Comparison of ENCODE assay signal across 1 cellular context in the genomic region with DNA sequence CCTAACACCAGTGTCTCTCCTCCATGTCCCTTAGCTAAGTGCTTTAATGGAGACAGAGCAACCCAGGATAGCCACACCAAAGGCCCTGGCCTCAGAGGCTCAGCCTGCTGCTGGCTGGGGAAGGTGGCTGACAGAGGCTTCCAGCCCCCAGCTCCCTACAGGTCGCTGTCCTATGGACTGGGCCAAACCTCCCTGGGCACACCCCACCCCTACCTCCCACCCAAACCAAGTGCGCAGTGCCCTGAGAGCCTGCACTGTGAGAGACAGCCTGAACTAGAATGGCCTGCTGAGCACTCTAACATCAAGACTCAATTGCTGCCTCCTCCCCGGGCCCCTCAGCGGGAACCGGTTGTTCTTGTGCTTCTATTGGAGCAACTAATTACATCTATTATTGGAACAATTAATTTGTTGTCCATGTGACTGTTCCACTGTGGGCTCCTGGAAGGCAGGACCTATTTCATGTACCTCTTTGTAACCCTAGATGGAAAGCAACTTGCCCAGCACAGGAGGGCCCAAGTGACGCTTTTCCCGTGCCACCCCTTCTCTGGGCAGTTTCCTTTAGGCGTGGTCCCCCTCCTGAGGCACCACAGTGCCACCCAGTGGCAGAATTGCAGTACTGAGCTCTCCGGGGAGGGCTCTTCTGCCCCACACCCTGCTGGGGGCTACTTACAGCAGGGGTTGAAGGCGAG.
TF ChIP-seq lines count a peak whose summit lies in the region.

No MANE protein-coding gene starts in this region.

TF ChIP-seq in HepG2, 621 proteins besides CTCF, POLR2A, EP300 and RAD21 (continued from another document and continues in another):
- TF ChIP-seq TP53 (CRISPR knock-in tag; conservative IDR thresholded peaks at IDR 0.05) (no peak), NR2F6 (IDR thresholded peaks at IDR 0.05) (no peak), NR2F6 (CRISPR knock-in tag; IDR thresholded peaks at IDR 0.05) (no peak), SRSF1 (optimal IDR thresholded peaks at IDR 0.05; ENCODE audit: low read depth, low read length) (no peak), SMARCC2 (IDR thresholded peaks at IDR 0.05) (no peak), ZNF703 (CRISPR knock-in tag; IDR thresholded peaks at IDR 0.05; ENCODE audit: borderline replicate concordance) (no peak), REXO4 (CRISPR knock-in tag; IDR thresholded peaks at IDR 0.05; ENCODE audit: borderline replicate concordance) (no peak), ZSCAN30 (CRISPR knock-in tag; IDR thresholded peaks at IDR 0.05) (no peak), TRIM24 (CRISPR knock-in tag; IDR thresholded peaks at IDR 0.05) (no peak), ADNP (CRISPR knock-in tag; IDR thresholded peaks at IDR 0.05) (no peak), ZNF383 (CRISPR knock-in tag; IDR thresholded peaks at IDR 0.05; ENCODE audit: borderline replicate concordance) (no peak), NR3C1 (CRISPR knock-in tag; IDR thresholded peaks at IDR 0.05) (no peak), FOSL1 (CRISPR knock-in tag; IDR thresholded peaks at IDR 0.05; ENCODE audit: borderline replicate concordance) (no peak), ZFP37 (CRISPR knock-in tag; IDR thresholded peaks at IDR 0.05; ENCODE audit: borderline replicate concordance) (0 out of 2 replicates have a peak, but pooled peaks have one; percentile 52), PLRG1 (conservative IDR thresholded peaks at IDR 0.05) (no peak), ZNF335 (CRISPR knock-in tag; IDR thresholded peaks at IDR 0.05) (no peak), ZNF44 (CRISPR knock-in tag; IDR thresholded peaks at IDR 0.05) (no peak)
- TF ChIP-seq, protein P1, sequence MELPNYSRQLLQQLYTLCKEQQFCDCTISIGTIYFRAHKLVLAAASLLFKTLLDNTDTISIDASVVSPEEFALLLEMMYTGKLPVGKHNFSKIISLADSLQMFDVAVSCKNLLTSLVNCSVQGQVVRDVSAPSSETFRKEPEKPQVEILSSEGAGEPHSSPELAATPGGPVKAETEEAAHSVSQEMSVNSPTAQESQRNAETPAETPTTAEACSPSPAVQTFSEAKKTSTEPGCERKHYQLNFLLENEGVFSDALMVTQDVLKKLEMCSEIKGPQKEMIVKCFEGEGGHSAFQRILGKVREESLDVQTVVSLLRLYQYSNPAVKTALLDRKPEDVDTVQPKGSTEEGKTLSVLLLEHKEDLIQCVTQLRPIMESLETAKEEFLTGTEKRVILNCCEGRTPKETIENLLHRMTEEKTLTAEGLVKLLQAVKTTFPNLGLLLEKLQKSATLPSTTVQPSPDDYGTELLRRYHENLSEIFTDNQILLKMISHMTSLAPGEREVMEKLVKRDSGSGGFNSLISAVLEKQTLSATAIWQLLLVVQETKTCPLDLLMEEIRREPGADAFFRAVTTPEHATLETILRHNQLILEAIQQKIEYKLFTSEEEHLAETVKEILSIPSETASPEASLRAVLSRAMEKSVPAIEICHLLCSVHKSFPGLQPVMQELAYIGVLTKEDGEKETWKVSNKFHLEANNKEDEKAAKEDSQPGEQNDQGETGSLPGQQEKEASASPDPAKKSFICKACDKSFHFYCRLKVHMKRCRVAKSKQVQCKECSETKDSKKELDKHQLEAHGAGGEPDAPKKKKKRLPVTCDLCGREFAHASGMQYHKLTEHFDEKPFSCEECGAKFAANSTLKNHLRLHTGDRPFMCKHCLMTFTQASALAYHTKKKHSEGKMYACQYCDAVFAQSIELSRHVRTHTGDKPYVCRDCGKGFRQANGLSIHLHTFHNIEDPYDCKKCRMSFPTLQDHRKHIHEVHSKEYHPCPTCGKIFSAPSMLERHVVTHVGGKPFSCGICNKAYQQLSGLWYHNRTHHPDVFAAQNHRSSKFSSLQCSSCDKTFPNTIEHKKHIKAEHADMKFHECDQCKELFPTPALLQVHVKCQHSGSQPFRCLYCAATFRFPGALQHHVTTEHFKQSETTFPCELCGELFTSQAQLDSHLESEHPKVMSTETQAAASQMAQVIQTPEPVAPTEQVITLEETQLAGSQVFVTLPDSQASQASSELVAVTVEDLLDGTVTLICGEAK (IDR thresholded peaks at IDR 0.05), result no peak
- TF ChIP-seq, protein P1 (CRISPR knock-in tag; IDR thresholded peaks at IDR 0.05), result no peak
- TF ChIP-seq, protein P2, sequence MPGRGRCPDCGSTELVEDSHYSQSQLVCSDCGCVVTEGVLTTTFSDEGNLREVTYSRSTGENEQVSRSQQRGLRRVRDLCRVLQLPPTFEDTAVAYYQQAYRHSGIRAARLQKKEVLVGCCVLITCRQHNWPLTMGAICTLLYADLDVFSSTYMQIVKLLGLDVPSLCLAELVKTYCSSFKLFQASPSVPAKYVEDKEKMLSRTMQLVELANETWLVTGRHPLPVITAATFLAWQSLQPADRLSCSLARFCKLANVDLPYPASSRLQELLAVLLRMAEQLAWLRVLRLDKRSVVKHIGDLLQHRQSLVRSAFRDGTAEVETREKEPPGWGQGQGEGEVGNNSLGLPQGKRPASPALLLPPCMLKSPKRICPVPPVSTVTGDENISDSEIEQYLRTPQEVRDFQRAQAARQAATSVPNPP (CRISPR knock-in tag; IDR thresholded peaks at IDR 0.05), result no peak
- TF ChIP-seq, protein P3, sequence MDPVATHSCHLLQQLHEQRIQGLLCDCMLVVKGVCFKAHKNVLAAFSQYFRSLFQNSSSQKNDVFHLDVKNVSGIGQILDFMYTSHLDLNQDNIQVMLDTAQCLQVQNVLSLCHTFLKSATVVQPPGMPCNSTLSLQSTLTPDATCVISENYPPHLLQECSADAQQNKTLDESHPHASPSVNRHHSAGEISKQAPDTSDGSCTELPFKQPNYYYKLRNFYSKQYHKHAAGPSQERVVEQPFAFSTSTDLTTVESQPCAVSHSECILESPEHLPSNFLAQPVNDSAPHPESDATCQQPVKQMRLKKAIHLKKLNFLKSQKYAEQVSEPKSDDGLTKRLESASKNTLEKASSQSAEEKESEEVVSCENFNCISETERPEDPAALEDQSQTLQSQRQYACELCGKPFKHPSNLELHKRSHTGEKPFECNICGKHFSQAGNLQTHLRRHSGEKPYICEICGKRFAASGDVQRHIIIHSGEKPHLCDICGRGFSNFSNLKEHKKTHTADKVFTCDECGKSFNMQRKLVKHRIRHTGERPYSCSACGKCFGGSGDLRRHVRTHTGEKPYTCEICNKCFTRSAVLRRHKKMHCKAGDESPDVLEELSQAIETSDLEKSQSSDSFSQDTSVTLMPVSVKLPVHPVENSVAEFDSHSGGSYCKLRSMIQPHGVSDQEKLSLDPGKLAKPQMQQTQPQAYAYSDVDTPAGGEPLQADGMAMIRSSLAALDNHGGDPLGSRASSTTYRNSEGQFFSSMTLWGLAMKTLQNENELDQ (CRISPR knock-in tag; IDR thresholded peaks at IDR 0.05; ENCODE audit: borderline replicate concordance), result no peak
- TF ChIP-seq, protein P4, sequence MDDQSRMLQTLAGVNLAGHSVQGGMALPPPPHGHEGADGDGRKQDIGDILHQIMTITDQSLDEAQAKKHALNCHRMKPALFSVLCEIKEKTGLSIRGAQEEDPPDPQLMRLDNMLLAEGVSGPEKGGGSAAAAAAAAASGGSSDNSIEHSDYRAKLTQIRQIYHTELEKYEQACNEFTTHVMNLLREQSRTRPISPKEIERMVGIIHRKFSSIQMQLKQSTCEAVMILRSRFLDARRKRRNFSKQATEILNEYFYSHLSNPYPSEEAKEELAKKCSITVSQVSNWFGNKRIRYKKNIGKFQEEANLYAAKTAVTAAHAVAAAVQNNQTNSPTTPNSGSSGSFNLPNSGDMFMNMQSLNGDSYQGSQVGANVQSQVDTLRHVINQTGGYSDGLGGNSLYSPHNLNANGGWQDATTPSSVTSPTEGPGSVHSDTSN (CRISPR knock-in tag; IDR thresholded peaks at IDR 0.05; ENCODE audit: borderline replicate concordance), result no peak
- TF ChIP-seq, protein P5, sequence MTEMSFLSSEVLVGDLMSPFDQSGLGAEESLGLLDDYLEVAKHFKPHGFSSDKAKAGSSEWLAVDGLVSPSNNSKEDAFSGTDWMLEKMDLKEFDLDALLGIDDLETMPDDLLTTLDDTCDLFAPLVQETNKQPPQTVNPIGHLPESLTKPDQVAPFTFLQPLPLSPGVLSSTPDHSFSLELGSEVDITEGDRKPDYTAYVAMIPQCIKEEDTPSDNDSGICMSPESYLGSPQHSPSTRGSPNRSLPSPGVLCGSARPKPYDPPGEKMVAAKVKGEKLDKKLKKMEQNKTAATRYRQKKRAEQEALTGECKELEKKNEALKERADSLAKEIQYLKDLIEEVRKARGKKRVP (CRISPR knock-in tag; IDR thresholded peaks at IDR 0.05), result no peak
- TF ChIP-seq, protein P6, sequence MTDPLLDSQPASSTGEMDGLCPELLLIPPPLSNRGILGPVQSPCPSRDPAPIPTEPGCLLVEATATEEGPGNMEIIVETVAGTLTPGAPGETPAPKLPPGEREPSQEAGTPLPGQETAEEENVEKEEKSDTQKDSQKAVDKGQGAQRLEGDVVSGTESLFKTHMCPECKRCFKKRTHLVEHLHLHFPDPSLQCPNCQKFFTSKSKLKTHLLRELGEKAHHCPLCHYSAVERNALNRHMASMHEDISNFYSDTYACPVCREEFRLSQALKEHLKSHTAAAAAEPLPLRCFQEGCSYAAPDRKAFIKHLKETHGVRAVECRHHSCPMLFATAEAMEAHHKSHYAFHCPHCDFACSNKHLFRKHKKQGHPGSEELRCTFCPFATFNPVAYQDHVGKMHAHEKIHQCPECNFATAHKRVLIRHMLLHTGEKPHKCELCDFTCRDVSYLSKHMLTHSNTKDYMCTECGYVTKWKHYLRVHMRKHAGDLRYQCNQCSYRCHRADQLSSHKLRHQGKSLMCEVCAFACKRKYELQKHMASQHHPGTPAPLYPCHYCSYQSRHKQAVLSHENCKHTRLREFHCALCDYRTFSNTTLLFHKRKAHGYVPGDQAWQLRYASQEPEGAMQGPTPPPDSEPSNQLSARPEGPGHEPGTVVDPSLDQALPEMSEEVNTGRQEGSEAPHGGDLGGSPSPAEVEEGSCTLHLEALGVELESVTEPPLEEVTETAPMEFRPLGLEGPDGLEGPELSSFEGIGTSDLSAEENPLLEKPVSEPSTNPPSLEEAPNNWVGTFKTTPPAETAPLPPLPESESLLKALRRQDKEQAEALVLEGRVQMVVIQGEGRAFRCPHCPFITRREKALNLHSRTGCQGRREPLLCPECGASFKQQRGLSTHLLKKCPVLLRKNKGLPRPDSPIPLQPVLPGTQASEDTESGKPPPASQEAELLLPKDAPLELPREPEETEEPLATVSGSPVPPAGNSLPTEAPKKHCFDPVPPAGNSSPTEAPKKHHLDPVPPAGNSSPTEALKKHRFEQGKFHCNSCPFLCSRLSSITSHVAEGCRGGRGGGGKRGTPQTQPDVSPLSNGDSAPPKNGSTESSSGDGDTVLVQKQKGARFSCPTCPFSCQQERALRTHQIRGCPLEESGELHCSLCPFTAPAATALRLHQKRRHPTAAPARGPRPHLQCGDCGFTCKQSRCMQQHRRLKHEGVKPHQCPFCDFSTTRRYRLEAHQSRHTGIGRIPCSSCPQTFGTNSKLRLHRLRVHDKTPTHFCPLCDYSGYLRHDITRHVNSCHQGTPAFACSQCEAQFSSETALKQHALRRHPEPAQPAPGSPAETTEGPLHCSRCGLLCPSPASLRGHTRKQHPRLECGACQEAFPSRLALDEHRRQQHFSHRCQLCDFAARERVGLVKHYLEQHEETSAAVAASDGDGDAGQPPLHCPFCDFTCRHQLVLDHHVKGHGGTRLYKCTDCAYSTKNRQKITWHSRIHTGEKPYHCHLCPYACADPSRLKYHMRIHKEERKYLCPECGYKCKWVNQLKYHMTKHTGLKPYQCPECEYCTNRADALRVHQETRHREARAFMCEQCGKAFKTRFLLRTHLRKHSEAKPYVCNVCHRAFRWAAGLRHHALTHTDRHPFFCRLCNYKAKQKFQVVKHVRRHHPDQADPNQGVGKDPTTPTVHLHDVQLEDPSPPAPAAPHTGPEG (CRISPR knock-in tag; IDR thresholded peaks at IDR 0.05), result no peak
- TF ChIP-seq, protein P7, sequence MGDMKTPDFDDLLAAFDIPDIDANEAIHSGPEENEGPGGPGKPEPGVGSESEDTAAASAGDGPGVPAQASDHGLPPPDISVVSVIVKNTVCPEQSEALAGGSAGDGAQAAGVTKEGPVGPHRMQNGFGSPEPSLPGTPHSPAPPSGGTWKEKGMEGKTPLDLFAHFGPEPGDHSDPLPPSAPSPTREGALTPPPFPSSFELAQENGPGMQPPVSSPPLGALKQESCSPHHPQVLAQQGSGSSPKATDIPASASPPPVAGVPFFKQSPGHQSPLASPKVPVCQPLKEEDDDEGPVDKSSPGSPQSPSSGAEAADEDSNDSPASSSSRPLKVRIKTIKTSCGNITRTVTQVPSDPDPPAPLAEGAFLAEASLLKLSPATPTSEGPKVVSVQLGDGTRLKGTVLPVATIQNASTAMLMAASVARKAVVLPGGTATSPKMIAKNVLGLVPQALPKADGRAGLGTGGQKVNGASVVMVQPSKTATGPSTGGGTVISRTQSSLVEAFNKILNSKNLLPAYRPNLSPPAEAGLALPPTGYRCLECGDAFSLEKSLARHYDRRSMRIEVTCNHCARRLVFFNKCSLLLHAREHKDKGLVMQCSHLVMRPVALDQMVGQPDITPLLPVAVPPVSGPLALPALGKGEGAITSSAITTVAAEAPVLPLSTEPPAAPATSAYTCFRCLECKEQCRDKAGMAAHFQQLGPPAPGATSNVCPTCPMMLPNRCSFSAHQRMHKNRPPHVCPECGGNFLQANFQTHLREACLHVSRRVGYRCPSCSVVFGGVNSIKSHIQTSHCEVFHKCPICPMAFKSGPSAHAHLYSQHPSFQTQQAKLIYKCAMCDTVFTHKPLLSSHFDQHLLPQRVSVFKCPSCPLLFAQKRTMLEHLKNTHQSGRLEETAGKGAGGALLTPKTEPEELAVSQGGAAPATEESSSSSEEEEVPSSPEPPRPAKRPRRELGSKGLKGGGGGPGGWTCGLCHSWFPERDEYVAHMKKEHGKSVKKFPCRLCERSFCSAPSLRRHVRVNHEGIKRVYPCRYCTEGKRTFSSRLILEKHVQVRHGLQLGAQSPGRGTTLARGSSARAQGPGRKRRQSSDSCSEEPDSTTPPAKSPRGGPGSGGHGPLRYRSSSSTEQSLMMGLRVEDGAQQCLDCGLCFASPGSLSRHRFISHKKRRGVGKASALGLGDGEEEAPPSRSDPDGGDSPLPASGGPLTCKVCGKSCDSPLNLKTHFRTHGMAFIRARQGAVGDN (CRISPR knock-in tag; IDR thresholded peaks at IDR 0.05), result peak; percentile 57
